ENCODE assay signal across 25 cellular contexts in the genomic region with DNA sequence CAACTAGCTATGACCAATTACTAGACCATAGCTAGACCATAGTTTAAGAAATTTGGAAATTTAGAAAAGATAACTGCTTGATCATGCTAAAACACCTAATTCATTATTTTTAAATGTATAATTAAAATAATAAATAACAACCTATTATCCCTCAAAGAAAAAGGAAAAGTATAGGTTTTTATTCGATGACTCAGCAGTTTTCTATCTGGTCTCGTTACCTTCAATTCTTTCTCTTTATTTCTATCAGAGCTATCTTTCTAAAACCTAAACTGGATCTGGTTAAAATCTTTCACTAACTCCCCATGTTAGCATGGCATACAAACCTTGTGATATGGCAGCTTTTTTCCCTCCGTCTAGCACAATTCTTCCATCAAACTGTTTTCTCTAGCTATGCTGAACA. TPM values are rescaled to one million over a fixed set of nuclear protein-coding genes. Genes with fewer than 3 reads are reported as not detected.
"Had no signal": no experiment of that assay in that cellular context is flagged by ENCODE, and none has a peak within 500 bp of the region (broad histone marks: within the 10 kb centered on the region; RNA-seq: fewer than 3 reads in every experiment).

No MANE protein-coding gene starts in this region.

- H3K4me3 Mint-ChIP-seq: mesothelial cell of epicardium; naive B cell; natural killer cell; nephron progenitor cell; stimulated activated effector memory CD8-positive, alpha-beta T cell treated with anti-CD3 and anti-CD28 coated beads, Interleukin-12 subunit alpha, Interleukin-12 subunit beta, amount 100 ng/mL, for 72 hours; stimulated activated naive CD8-positive, alpha-beta T cell treated with anti-CD3 and anti-CD28 coated beads, Interleukin-15, Interleukin-2, amounts not matched to agents 100 ng/mL and 50 ng/mL, for 24 hours had no signal

- H3K27me3 ChIP-seq: ovary, right atrium auricular region, sigmoid colon, spleen, suprapubic skin, tibial artery, upper lobe of right lung had no signal

- ATAC-seq: natural killer cell; stimulated activated effector memory CD8-positive, alpha-beta T cell treated with anti-CD3 and anti-CD28 coated beads, Interleukin-12 subunit alpha, Interleukin-12 subunit beta, amount 100 ng/mL, for 72 hours; upper lobe of right lung had no signal

- H3K4me3 ChIP-seq: left ventricle myocardium inferior, lung, ovary, right atrium auricular region, sigmoid colon, spleen, suprapubic skin, thoracic aorta, tibial artery, upper lobe of right lung had no signal

- H3K9me3 Mint-ChIP-seq: natural killer cell; stimulated activated effector memory CD8-positive, alpha-beta T cell treated with anti-CD3 and anti-CD28 coated beads, Interleukin-12 subunit alpha, Interleukin-12 subunit beta, amount 100 ng/mL, for 72 hours had no signal

- H3K27me3 Mint-ChIP-seq: naive B cell; progenitor cell of endocrine pancreas; stimulated activated naive CD8-positive, alpha-beta T cell treated with anti-CD3 and anti-CD28 coated beads, Interleukin-15, Interleukin-2, amounts not matched to agents 100 ng/mL and 50 ng/mL, for 24 hours had no signal

- H3K36me3 Mint-ChIP-seq: natural killer cell; stimulated activated effector memory CD8-positive, alpha-beta T cell treated with anti-CD3 and anti-CD28 coated beads, Interleukin-12 subunit alpha, Interleukin-12 subunit beta, amount 100 ng/mL, for 72 hours had no signal

- DNase-seq: islet precursor cell; left ventricle myocardium inferior; mesendoderm; naive B cell; natural killer cell; nephron progenitor cell; ovary; sigmoid colon; small intestine; spleen; stimulated activated CD4-positive, alpha-beta T cell treated with anti-CD3 and anti-CD28 coated beads, Interleukin-4, amount 100 ng/mL, for 24 hours; stimulated activated naive CD4-positive, alpha-beta T cell; tibial artery; trophoblast cell; upper lobe of right lung had no signal

- FAIRE-seq: small intestine, urothelium cell line had no signal

- H3K9me3 ChIP-seq: ovary, right atrium auricular region, sigmoid colon, suprapubic skin, thoracic aorta, tibial artery, upper lobe of right lung had no signal

- H3K27ac Mint-ChIP-seq: mesothelial cell of epicardium; natural killer cell; nephron progenitor cell; stimulated activated effector memory CD8-positive, alpha-beta T cell treated with anti-CD3 and anti-CD28 coated beads, Interleukin-12 subunit alpha, Interleukin-12 subunit beta, amount 100 ng/mL, for 72 hours; stimulated activated naive CD8-positive, alpha-beta T cell treated with anti-CD3 and anti-CD28 coated beads, Interleukin-15, Interleukin-2, amounts not matched to agents 100 ng/mL and 50 ng/mL, for 24 hours had no signal

- H3K4me1 Mint-ChIP-seq: mesothelial cell of epicardium; natural killer cell; nephron progenitor cell; stimulated activated effector memory CD8-positive, alpha-beta T cell treated with anti-CD3 and anti-CD28 coated beads, Interleukin-12 subunit alpha, Interleukin-12 subunit beta, amount 100 ng/mL, for 72 hours had no signal

- H3K27ac ChIP-seq: left ventricle myocardium inferior, ovary, right atrium auricular region, sigmoid colon, spleen, suprapubic skin, thoracic aorta, tibial artery, upper lobe of right lung had no signal

- H3K36me3 ChIP-seq: ovary, right atrium auricular region, sigmoid colon, thoracic aorta, tibial artery, upper lobe of right lung had no signal

- H3K4me1 ChIP-seq: left ventricle myocardium inferior, right atrium auricular region, sigmoid colon, spleen, suprapubic skin, tibial artery, upper lobe of right lung had no signal

RNA-seq across cellular contexts. Expression of a gene that starts 45.5 kb away (rescaled TPM):
- total RNA-seq: mononuclear cell, natural killer cell had no signal
